Comparison of ENCODE assay signal across 28 cellular contexts in the genomic region with DNA sequence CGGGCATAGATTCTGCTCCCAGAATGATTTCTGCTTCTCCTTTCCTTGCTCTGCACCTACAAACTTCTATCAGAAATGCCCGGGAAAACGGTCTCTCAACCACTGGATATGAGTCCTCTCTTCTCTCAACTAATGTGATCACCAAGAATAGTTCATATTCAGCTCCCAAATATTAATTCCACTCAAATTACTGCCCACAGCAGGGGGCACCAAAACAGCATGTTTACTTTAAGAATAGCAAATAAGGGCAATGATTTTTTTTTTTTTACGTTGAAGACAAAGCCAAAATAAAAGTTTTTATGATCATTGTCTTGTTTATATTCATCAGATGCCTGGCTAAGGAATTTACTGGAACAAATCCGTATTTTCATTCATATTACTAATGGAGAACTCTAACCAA.
DNase-seq lines count a peak whose midpoint lies in the region; ATAC-seq and TF ChIP-seq lines count a peak whose summit lies in the region.
"Had no signal": no experiment of that assay in that cellular context is flagged by ENCODE, and none has a peak within 500 bp of the region (broad histone marks: within the 10 kb centered on the region; RNA-seq: fewer than 3 reads in every experiment).

No MANE protein-coding gene starts in this region.

- H3K4me2 ChIP-seq in MM.1S (ENCODE audit: low read depth, low read length), result no peak overlapping the region

- no peaks in the 10 kb centered on the region for H3K9me2 ChIP-seq in MM.1S (replicated peaks; ENCODE audit: insufficient read depth, low read length)

- intact Hi-C loops in CD4-positive, alpha-beta memory T cell (cut with micrococcal nuclease), result no loop called here
- intact Hi-C loops in activated T-helper 1 cell treated with anti-CD3 and anti-CD28 coated beads, Interleukin-12 subunit alpha, Interleukin-12 subunit beta, Interleukin-2, Interleukin-4 antibody, amounts not matched to agents 30 ng/mL and 10 ng/mL and 1 ng/mL, durations not matched to agents 14 hours and 24 hours and 36 hours (cut with micrococcal nuclease), result no loop called here

- peak; percentile 48 for TF ChIP-seq CTCF in MM.1S (IDR thresholded peaks at IDR 0.05; ENCODE audit: low read length)

- no peaks in the 10 kb centered on the region for H3F3A ChIP-seq in MM.1S (ENCODE audit: insufficient read depth, low read length)

- ATAC-seq in GM19397 (IDR thresholded peaks at IDR 0.05; ENCODE audit: unreplicated experiment), result no peak
- ATAC-seq: activated T-cell treated with anti-CD3 and anti-CD28 coated beads, Interleukin-2, amount 50 U/mL, for 4 hours; Panc1; right cardiac atrium had no signal

- CTCF ChIA-PET in CD4-positive, alpha-beta memory T cell (lab: Charles Lee; ENCODE audit: partially characterized antibody), result no interaction called here

- H3K4me1 Mint-ChIP-seq in T-helper 1 cell treated with Interleukin-12 subunit alpha and Interleukin-12 subunit beta and Interleukin-4 antibody, amounts not matched to agents 30 μg/mL and 1 μg/mL, for 36 hours (ENCODE audit: low read depth), result no peaks in the 10 kb centered on the region
- peaks cover 0 to 3% (median 1%) of the 10 kb centered on the region in 4 donors for H3K4me1 Mint-ChIP-seq in CD4-positive, alpha-beta memory T cell
- H3K4me1 Mint-ChIP-seq in activated T-helper 1 cell treated with anti-CD3 and anti-CD28 coated beads, Interleukin-12 subunit alpha, Interleukin-12 subunit beta, Interleukin-2, Interleukin-4 antibody, amounts not matched to agents 30 ng/mL and 10 ng/mL and 1 ng/mL, durations not matched to agents 14 hours and 24 hours and 36 hours (ENCODE audit: low read depth), result no peaks in the 10 kb centered on the region
- H3K4me1 Mint-ChIP-seq: activated naive CD4-positive, alpha-beta T cell treated with anti-CD3 and anti-CD28 coated beads, Interleukin-2, amount 50 U/mL, for 24 hours; immature natural killer cell; memory B cell had no signal

- H3K79me2 ChIP-seq in MM.1S (ENCODE audit: low read length), result no peaks in the 10 kb centered on the region

- POLR2A ChIA-PET in CD4-positive, alpha-beta memory T cell (lab: Charles Lee; ENCODE audit: partially characterized antibody), result interaction anchor here (0.6 to 2.0 kb wide), 3 partner anchors 17 to 155 kb away, joined by 3 to 8 read pairs (median 7); no protein-coding TSS in a partner anchor

- H3K4me3 Mint-ChIP-seq in T-helper 1 cell treated with Interleukin-12 subunit alpha and Interleukin-12 subunit beta and Interleukin-4 antibody, amounts not matched to agents 30 μg/mL and 1 μg/mL, for 36 hours, result no peak overlapping the region
- no peak overlapping the region for H3K4me3 Mint-ChIP-seq in CD4-positive, alpha-beta memory T cell
- no peak overlapping the region for H3K4me3 Mint-ChIP-seq in activated T-helper 1 cell treated with anti-CD3 and anti-CD28 coated beads, Interleukin-12 subunit alpha, Interleukin-12 subunit beta, Interleukin-2, Interleukin-4 antibody, amounts not matched to agents 30 ng/mL and 10 ng/mL and 1 ng/mL, durations not matched to agents 14 hours and 24 hours and 36 hours
- H3K4me3 Mint-ChIP-seq: activated naive CD4-positive, alpha-beta T cell treated with anti-CD3 and anti-CD28 coated beads, Interleukin-2, amount 50 U/mL, for 24 hours; activated T-cell treated with anti-CD3 and anti-CD28 coated beads, Interleukin-2, amount 50 U/mL, for 4 hours; immature natural killer cell; memory B cell had no signal

- H4K20me1 ChIP-seq in MM.1S (ENCODE audit: insufficient read depth, low read length), result no peaks in the 10 kb centered on the region

- no peaks in the 10 kb centered on the region for H3K4me1 ChIP-seq in CD4-positive, alpha-beta memory T cell (ENCODE audit: insufficient read depth, low read length)
- no peaks in the 10 kb centered on the region for H3K4me1 ChIP-seq in MM.1S (ENCODE audit: low read length)
- H3K4me1 ChIP-seq: HAP-1, spleen, transverse colon had no signal

- H3K27ac ChIP-seq in CD4-positive, alpha-beta memory T cell (ENCODE audit: low read depth, low read length), result no peak overlapping the region
- H3K27ac ChIP-seq in MM.1S (ENCODE audit: low read length), result no peak overlapping the region
- H3K27ac ChIP-seq: dorsolateral prefrontal cortex, ovary, spleen, transverse colon had no signal

- H3K27ac Mint-ChIP-seq in T-helper 1 cell treated with Interleukin-12 subunit alpha and Interleukin-12 subunit beta and Interleukin-4 antibody, amounts not matched to agents 30 μg/mL and 1 μg/mL, for 36 hours, result peak overlapping the region; percentile 68
- peak overlapping the region in 4 of 7 donors; percentile 28 to 86 (median 84) for H3K27ac Mint-ChIP-seq in CD4-positive, alpha-beta memory T cell
- peak overlapping the region; percentile 48 for H3K27ac Mint-ChIP-seq in activated T-helper 1 cell treated with anti-CD3 and anti-CD28 coated beads, Interleukin-12 subunit alpha, Interleukin-12 subunit beta, Interleukin-2, Interleukin-4 antibody, amounts not matched to agents 30 ng/mL and 10 ng/mL and 1 ng/mL, durations not matched to agents 14 hours and 24 hours and 36 hours
- H3K27ac Mint-ChIP-seq: activated naive CD4-positive, alpha-beta T cell treated with anti-CD3 and anti-CD28 coated beads, Interleukin-2, amount 50 U/mL, for 24 hours; memory B cell had no signal

- H3K9me3 Mint-ChIP-seq in T-helper 1 cell treated with Interleukin-12 subunit alpha and Interleukin-12 subunit beta and Interleukin-4 antibody, amounts not matched to agents 30 μg/mL and 1 μg/mL, for 36 hours, result no peaks in the 10 kb centered on the region
- no peaks in the 10 kb centered on the region for H3K9me3 Mint-ChIP-seq in CD4-positive, alpha-beta memory T cell
- H3K9me3 Mint-ChIP-seq in activated T-helper 1 cell treated with anti-CD3 and anti-CD28 coated beads, Interleukin-12 subunit alpha, Interleukin-12 subunit beta, Interleukin-2, Interleukin-4 antibody, amounts not matched to agents 30 ng/mL and 10 ng/mL and 1 ng/mL, durations not matched to agents 14 hours and 24 hours and 36 hours, result no peaks in the 10 kb centered on the region
- H3K9me3 Mint-ChIP-seq: activated naive CD4-positive, alpha-beta T cell treated with anti-CD3 and anti-CD28 coated beads, Interleukin-2, amount 50 U/mL, for 24 hours; activated T-cell treated with anti-CD3 and anti-CD28 coated beads, Interleukin-2, amount 50 U/mL, for 4 hours had no signal

- no peak overlapping the region for H3K4me3 ChIP-seq in CD4-positive, alpha-beta memory T cell (ENCODE audit: low read length in 2 of 2)
- H3K4me3 ChIP-seq in MM.1S (ENCODE audit: low read length), result no peak overlapping the region
- H3K4me3 ChIP-seq: dorsolateral prefrontal cortex, HAP-1, ovary, spleen, transverse colon had no signal

- no peaks in the 10 kb centered on the region for H3K27me3 ChIP-seq in CD4-positive, alpha-beta memory T cell (ENCODE audit: insufficient read depth, low read length)
- no peaks in the 10 kb centered on the region for H3K27me3 ChIP-seq in MM.1S (replicated peaks; ENCODE audit: insufficient read depth, low read length)
- H3K27me3 ChIP-seq: ovary, spleen, transverse colon had no signal

- H3K27me3 Mint-ChIP-seq in T-helper 1 cell treated with Interleukin-12 subunit alpha and Interleukin-12 subunit beta and Interleukin-4 antibody, amounts not matched to agents 30 μg/mL and 1 μg/mL, for 36 hours (ENCODE audit: low read depth), result peaks cover 25% of the 10 kb centered on the region
- H3K27me3 Mint-ChIP-seq in CD4-positive, alpha-beta memory T cell, result no peaks in the 10 kb centered on the region
- peaks cover 20% of the 10 kb centered on the region for H3K27me3 Mint-ChIP-seq in activated T-helper 1 cell treated with anti-CD3 and anti-CD28 coated beads, Interleukin-12 subunit alpha, Interleukin-12 subunit beta, Interleukin-2, Interleukin-4 antibody, amounts not matched to agents 30 ng/mL and 10 ng/mL and 1 ng/mL, durations not matched to agents 14 hours and 24 hours and 36 hours (ENCODE audit: insufficient read depth)
- H3K27me3 Mint-ChIP-seq: activated naive CD4-positive, alpha-beta T cell treated with anti-CD3 and anti-CD28 coated beads, Interleukin-2, amount 50 U/mL, for 24 hours had no signal

- no peaks in the 10 kb centered on the region for H3K9me3 ChIP-seq in CD4-positive, alpha-beta memory T cell (ENCODE audit: control insufficient read depth in 1 of 2, low read length in 2 of 2)
- no peaks in the 10 kb centered on the region for H3K9me3 ChIP-seq in MM.1S (replicated peaks; ENCODE audit: insufficient read depth, low read length)
- H3K9me3 ChIP-seq: HAP-1, ovary, spleen, transverse colon had no signal

- H3K9ac ChIP-seq in MM.1S (ENCODE audit: low read length), result no peak overlapping the region

- H3K36me3 Mint-ChIP-seq in T-helper 1 cell treated with Interleukin-12 subunit alpha and Interleukin-12 subunit beta and Interleukin-4 antibody, amounts not matched to agents 30 μg/mL and 1 μg/mL, for 36 hours (ENCODE audit: low read depth), result no peaks in the 10 kb centered on the region
- no peaks in the 10 kb centered on the region for H3K36me3 Mint-ChIP-seq in CD4-positive, alpha-beta memory T cell
- H3K36me3 Mint-ChIP-seq in activated T-helper 1 cell treated with anti-CD3 and anti-CD28 coated beads, Interleukin-12 subunit alpha, Interleukin-12 subunit beta, Interleukin-2, Interleukin-4 antibody, amounts not matched to agents 30 ng/mL and 10 ng/mL and 1 ng/mL, durations not matched to agents 14 hours and 24 hours and 36 hours (ENCODE audit: low read depth), result peaks cover 2% of the 10 kb centered on the region
- H3K36me3 Mint-ChIP-seq: immature natural killer cell, memory B cell had no signal

- H3K36me3 ChIP-seq in CD4-positive, alpha-beta memory T cell (ENCODE audit: insufficient read depth, low read length), result no peaks in the 10 kb centered on the region
- H3K36me3 ChIP-seq in MM.1S (replicated peaks; ENCODE audit: insufficient read depth, low read length), result no peaks in the 10 kb centered on the region
- H3K36me3 ChIP-seq: HAP-1, ovary, spleen, transverse colon had no signal

- H2AFZ ChIP-seq in MM.1S (ENCODE audit: low read length), result no peak overlapping the region

- DNase-seq in T-helper 1 cell, result no peak
- DNase-seq in CD4-positive, alpha-beta memory T cell, result no peak
- DNase-seq in MM.1S, result peak; percentile 57
- no peak for DNase-seq in activated T-helper 1 cell treated with anti-CD3 and anti-CD28 coated beads, Interleukin-12 subunit alpha, Interleukin-12 subunit beta, Interleukin-2, Interleukin-4 antibody, amounts not matched to agents 30 ng/mL and 10 ng/mL and 1 ng/mL, durations not matched to agents 14 hours and 24 hours and 36 hours (ENCODE audit: low spot score)
- no peak for DNase-seq in activated gamma-delta T cell (lab: John Stamatoyannopoulos, UW)
- no peak for DNase-seq in NCI-H2196 treated with DMSO at 0.1 percent for 48 hours (lab: John Stamatoyannopoulos, UW; ENCODE audit: unreplicated experiment)
- DNase-seq: 8988T; activated CD4-positive, CD25-positive, alpha-beta regulatory T cell treated with anti-CD3 and anti-CD28 coated beads, Interleukin-2, amount 50 U/mL, for 72 hours; activated T-cell treated with anti-CD3 and anti-CD28 coated beads, Interleukin-2, amount 50 U/mL, for 4 hours; dorsolateral prefrontal cortex; hypothalamus; NCI-H1436 treated with DMSO at 0.1 percent for 48 hours; NCI-H2107; NCI-H446 treated with DMSO at 0.1 percent for 48 hours; ovary; right cardiac atrium; SHP77 treated with DMSO at 0.1 percent for 48 hours; spleen; stimulated activated CD4-positive, alpha-beta T cell treated with anti-CD3 and anti-CD28 coated beads, Interleukin-2, amount 100 ng/mL, for 48 hours; SW 1271; transverse colon had no signal
